ENCODE assay signal across 21 cellular contexts in the genomic region with DNA sequence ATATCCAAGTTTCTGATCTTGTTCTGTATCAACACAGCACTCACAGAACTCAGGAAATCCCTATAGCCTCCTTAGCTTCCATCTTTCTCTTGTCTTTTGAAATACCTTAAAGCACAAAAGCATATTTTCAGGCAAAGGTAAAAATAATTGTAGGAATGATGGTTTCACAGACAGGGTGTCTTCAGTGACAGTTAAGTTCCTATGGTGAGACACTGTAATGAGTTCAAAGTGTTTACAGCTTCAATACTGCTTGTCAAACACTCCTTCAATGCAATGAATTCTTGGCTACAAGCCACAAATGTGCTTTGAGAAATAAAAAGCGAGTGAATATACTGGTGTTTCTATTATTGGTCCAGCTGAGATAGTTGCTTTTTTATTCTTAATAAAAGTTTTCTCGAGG.
DNase-seq lines count a peak whose midpoint lies in the region; ATAC-seq, FAIRE-seq and TF ChIP-seq lines count a peak whose summit lies in the region.
"Had no signal": no experiment of that assay in that cellular context is flagged by ENCODE, and none has a peak within 500 bp of the region (broad histone marks: within the 10 kb centered on the region; RNA-seq: fewer than 3 reads in every experiment).

No MANE protein-coding gene starts in this region.

- no peaks in the 10 kb centered on the region for H3K4me1 ChIP-seq in upper lobe of left lung
- H3K4me1 ChIP-seq: Caco-2 had no signal

- DNase-seq in left ventricle myocardium superior, result no peak
- DNase-seq in Right ventricle myocardium inferior (ENCODE audit: missing footprints), result no peak
- peak; percentile 23 for DNase-seq in bronchial epithelial cell (ENCODE audit: low read depth)
- no peak for DNase-seq in stimulated activated effector memory CD8-positive, alpha-beta T cell treated with anti-CD3 and anti-CD28 coated beads, Interleukin-12 subunit alpha, Interleukin-12 subunit beta, amount 100 ng/mL, for 72 hours (ENCODE audit: low spot score in 2 of 2)
- no peak for DNase-seq in cerebellar nuclear complex (lab: John Stamatoyannopoulos, UW)
- no peak for DNase-seq in upper lobe of left lung
- DNase-seq: Caco-2; CD4-positive, alpha-beta T cell; DMS153; GOT3; NCI-H1105 treated with DMSO at 0.1 percent for 48 hours; NCI-H1694 treated with DMSO at 0.1 percent for 48 hours; NCI-H446; NCI-H526 treated with DMSO at 0.1 percent for 48 hours; NK-92 treated with Interleukin-12 subunit alpha and Interleukin-12 subunit beta, amount 100 ng/mL, for 24 hours; RPMI8226 had no signal

- TF ChIP-seq POLR2A in upper lobe of left lung (IDR thresholded peaks at IDR 0.05), result no peak

- ATAC-seq in left ventricle myocardium superior (peak; percentile 32), Right ventricle myocardium inferior (no peak), HG03565 (IDR thresholded peaks at IDR 0.05; ENCODE audit: unreplicated experiment) (no peak), upper lobe of left lung (ENCODE audit: low FRiP score in 2 of 2) (no peak)
- ATAC-seq in stimulated activated effector memory CD8-positive, alpha-beta T cell treated with anti-CD3 and anti-CD28 coated beads, Interleukin-12 subunit alpha, Interleukin-12 subunit beta, amount 100 ng/mL, for 72 hours, result no peak
- ATAC-seq: HCT116 had no signal

- TF ChIP-seq CTCF in bronchial epithelial cell (IDR thresholded peaks at IDR 0.05; ENCODE audit: insufficient read depth, low read length, severe bottlenecking) (no peak), neural cell (IDR thresholded peaks at IDR 0.05; ENCODE audit: poor library complexity, severe bottlenecking) (no peak), upper lobe of left lung (IDR thresholded peaks at IDR 0.05) (no peak)

- H3K36me3 ChIP-seq in bronchial epithelial cell (ENCODE audit: control insufficient read depth, insufficient read depth, low read length), result no peaks in the 10 kb centered on the region
- no peaks in the 10 kb centered on the region for H3K36me3 ChIP-seq in neural cell (ENCODE audit: insufficient read depth, low read length)
- H3K36me3 ChIP-seq in upper lobe of left lung, result no peaks in the 10 kb centered on the region

- H3K9me3 ChIP-seq in neural cell (ENCODE audit: low read length) (no peaks in the 10 kb centered on the region), upper lobe of left lung (no peaks in the 10 kb centered on the region)
- H3K9me3 ChIP-seq: Caco-2 had no signal

- intact Hi-C loops in left ventricle myocardium superior (cut with micrococcal nuclease) (no loop called here), Right ventricle myocardium inferior (cut with DNase I) (no loop called here)

- peaks cover 4% of the 10 kb centered on the region for H3K9me3 Mint-ChIP-seq in stimulated activated effector memory CD8-positive, alpha-beta T cell treated with anti-CD3 and anti-CD28 coated beads, Interleukin-12 subunit alpha, Interleukin-12 subunit beta, amount 100 ng/mL, for 72 hours
- H3K9me3 Mint-ChIP-seq: CD4-positive, alpha-beta T cell had no signal

- H3K79me2 ChIP-seq in neural cell (replicated peaks; ENCODE audit: insufficient read depth, low read length), result no peaks in the 10 kb centered on the region

- no peak overlapping the region for H3K9ac ChIP-seq in neural cell (ENCODE audit: low read length)

- H3K36me3 Mint-ChIP-seq in stimulated activated effector memory CD8-positive, alpha-beta T cell treated with anti-CD3 and anti-CD28 coated beads, Interleukin-12 subunit alpha, Interleukin-12 subunit beta, amount 100 ng/mL, for 72 hours, result no peaks in the 10 kb centered on the region

- no peaks in the 10 kb centered on the region for H3K4me1 Mint-ChIP-seq in stimulated activated effector memory CD8-positive, alpha-beta T cell treated with anti-CD3 and anti-CD28 coated beads, Interleukin-12 subunit alpha, Interleukin-12 subunit beta, amount 100 ng/mL, for 72 hours

- no peak overlapping the region for H3K27ac Mint-ChIP-seq in stimulated activated effector memory CD8-positive, alpha-beta T cell treated with anti-CD3 and anti-CD28 coated beads, Interleukin-12 subunit alpha, Interleukin-12 subunit beta, amount 100 ng/mL, for 72 hours
- H3K27ac Mint-ChIP-seq: CD4-positive, alpha-beta T cell had no signal

- H3K4me2 ChIP-seq in neural cell (ENCODE audit: low read length), result no peak overlapping the region

- H3K27me3 ChIP-seq in bronchial epithelial cell (ENCODE audit: control insufficient read depth, insufficient read depth, low read length) (no peaks in the 10 kb centered on the region), neural cell (ENCODE audit: insufficient read depth, low read depth, low read length) (no peaks in the 10 kb centered on the region), upper lobe of left lung (no peaks in the 10 kb centered on the region)

- no peak overlapping the region for H3K4me3 ChIP-seq in bronchial epithelial cell (ENCODE audit: low read depth, low read length)
- H3K4me3 ChIP-seq in neural cell (ENCODE audit: low read length), result no peak overlapping the region
- H3K4me3 ChIP-seq in upper lobe of left lung, result no peak overlapping the region

- TF ChIP-seq RAD21 in neural cell (conservative IDR thresholded peaks at IDR 0.05), result no peak

- no peaks in the 10 kb centered on the region for H3K9me2 ChIP-seq in neural cell (ENCODE audit: insufficient read depth, low read length)

- 45 to 55% methylated on average over 2 of the region's 2 CpGs for WGBS in upper lobe of left lung, 2 donors

- H3F3A ChIP-seq in neural cell (ENCODE audit: insufficient read depth, low read length, poor library complexity, severe bottlenecking), result no peaks in the 10 kb centered on the region

- no peak overlapping the region for H3K4me3 Mint-ChIP-seq in stimulated activated effector memory CD8-positive, alpha-beta T cell treated with anti-CD3 and anti-CD28 coated beads, Interleukin-12 subunit alpha, Interleukin-12 subunit beta, amount 100 ng/mL, for 72 hours
- H3K4me3 Mint-ChIP-seq: CD4-positive, alpha-beta T cell had no signal

- no peaks in the 10 kb centered on the region for H4K20me1 ChIP-seq in neural cell (ENCODE audit: insufficient read depth)

- TF ChIP-seq EP300 in neural cell (conservative IDR thresholded peaks at IDR 0.05; ENCODE audit: poor library complexity, severe bottlenecking) (peak; percentile 94), upper lobe of left lung (IDR thresholded peaks at IDR 0.05) (no peak)

- no peak overlapping the region for H2AFZ ChIP-seq in neural cell (ENCODE audit: low read depth, low read length)

- H3K27ac ChIP-seq in neural cell (ENCODE audit: low read length) (no peak overlapping the region), upper lobe of left lung (no peak overlapping the region)

- FAIRE-seq in bronchial epithelial cell (lab: Jason Lieb, UNC), result no peak
- FAIRE-seq: A204.1, GM12891 had no signal

TF ChIP-seq in neural cell, 6 proteins besides CTCF, POLR2A, EP300 and RAD21:
- TF ChIP-seq POLR2AphosphoS5 (IDR thresholded peaks at IDR 0.05) (peak; percentile 82), EZH2 (IDR thresholded peaks at IDR 0.05; ENCODE audit: borderline replicate concordance, insufficient read depth, low read length, poor library complexity, severe bottlenecking) (no peak)
- TF ChIP-seq, protein P1, sequence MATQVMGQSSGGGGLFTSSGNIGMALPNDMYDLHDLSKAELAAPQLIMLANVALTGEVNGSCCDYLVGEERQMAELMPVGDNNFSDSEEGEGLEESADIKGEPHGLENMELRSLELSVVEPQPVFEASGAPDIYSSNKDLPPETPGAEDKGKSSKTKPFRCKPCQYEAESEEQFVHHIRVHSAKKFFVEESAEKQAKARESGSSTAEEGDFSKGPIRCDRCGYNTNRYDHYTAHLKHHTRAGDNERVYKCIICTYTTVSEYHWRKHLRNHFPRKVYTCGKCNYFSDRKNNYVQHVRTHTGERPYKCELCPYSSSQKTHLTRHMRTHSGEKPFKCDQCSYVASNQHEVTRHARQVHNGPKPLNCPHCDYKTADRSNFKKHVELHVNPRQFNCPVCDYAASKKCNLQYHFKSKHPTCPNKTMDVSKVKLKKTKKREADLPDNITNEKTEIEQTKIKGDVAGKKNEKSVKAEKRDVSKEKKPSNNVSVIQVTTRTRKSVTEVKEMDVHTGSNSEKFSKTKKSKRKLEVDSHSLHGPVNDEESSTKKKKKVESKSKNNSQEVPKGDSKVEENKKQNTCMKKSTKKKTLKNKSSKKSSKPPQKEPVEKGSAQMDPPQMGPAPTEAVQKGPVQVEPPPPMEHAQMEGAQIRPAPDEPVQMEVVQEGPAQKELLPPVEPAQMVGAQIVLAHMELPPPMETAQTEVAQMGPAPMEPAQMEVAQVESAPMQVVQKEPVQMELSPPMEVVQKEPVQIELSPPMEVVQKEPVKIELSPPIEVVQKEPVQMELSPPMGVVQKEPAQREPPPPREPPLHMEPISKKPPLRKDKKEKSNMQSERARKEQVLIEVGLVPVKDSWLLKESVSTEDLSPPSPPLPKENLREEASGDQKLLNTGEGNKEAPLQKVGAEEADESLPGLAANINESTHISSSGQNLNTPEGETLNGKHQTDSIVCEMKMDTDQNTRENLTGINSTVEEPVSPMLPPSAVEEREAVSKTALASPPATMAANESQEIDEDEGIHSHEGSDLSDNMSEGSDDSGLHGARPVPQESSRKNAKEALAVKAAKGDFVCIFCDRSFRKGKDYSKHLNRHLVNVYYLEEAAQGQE (IDR thresholded peaks at IDR 0.05; ENCODE audit: borderline replicate concordance), result no peak
